ENCODE assay signal across 8 cellular contexts in the genomic region with DNA sequence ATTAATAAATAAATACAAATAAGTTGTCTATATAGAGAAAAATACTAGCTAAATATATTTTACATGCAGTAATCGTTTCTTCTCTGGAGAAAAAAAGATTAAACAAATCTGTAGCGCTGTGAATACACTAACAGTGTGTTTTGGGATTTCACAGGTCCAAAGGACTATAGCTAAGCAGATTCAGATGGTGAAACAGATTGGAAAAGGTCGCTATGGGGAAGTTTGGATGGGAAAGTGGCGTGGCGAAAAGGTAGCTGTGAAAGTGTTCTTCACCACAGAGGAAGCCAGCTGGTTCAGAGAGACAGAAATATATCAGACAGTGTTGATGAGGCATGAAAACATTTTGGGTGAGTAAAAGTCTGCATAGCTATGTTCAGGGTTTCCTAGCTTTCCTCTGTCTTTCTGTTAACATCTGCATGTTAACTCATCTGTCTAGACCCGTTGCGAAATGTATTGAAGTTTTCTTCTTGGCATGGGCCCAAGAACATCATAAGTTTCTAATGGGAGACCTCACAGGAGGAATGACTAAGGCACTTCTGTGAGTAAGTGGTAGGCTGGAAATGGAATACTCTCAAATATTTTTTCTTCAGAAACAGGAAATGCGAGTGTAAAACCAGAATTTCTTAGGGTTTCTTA.
DNase-seq lines count a peak whose midpoint lies in the region; ATAC-seq, FAIRE-seq and TF ChIP-seq lines count a peak whose summit lies in the region.

No MANE protein-coding gene starts in this region.

- TF ChIP-seq POLR2A in gastrocnemius medialis (IDR thresholded peaks at IDR 0.05) (no peak), sigmoid colon (IDR thresholded peaks at IDR 0.05) (no peak)

- 46 to 63% methylated on average over 8 of the region's 8 CpGs for WGBS in sigmoid colon, 2 donors

- in situ Hi-C loops in gastrocnemius medialis (cut with MboI; ENCODE audit: low sequenced_read_pairs in 4 of 4): no loop called here

- DNase-seq in GOT3 (lab: John Stamatoyannopoulos, UW): peak; percentile 3
- DNase-seq in RCC 7860 (ENCODE audit: low spot score): peak; percentile 94
- peak; percentile 100 for DNase-seq in fibroblast of the aortic adventitia (ENCODE audit: low read depth)
- peak; percentile 24 to 29 for DNase-seq in gastrocnemius medialis
- DNase-seq in sigmoid colon: no peak

- H3K27me3 ChIP-seq in gastrocnemius medialis: no peaks in the 10 kb centered on the region
- H3K27me3 ChIP-seq in sigmoid colon: no peaks in the 10 kb centered on the region

- peak; percentile 98 for FAIRE-seq in RCC 7860 (lab: Jason Lieb, UNC)

- no peak for TF ChIP-seq EP300 in sigmoid colon (IDR thresholded peaks at IDR 0.05)

- intact Hi-C loops in gastrocnemius medialis (cut with DNase I; ENCODE audit: low total_unique reads) (loop anchor here (10.0 kb wide), 1 partner anchor 505 kb away; no protein-coding TSS in a partner anchor), sigmoid colon (cut with DNase I) (loop anchor here (10.0 kb wide), 1 partner anchor 825 kb away; no protein-coding TSS in a partner anchor)

- H3K36me3 ChIP-seq in gastrocnemius medialis: no peaks in the 10 kb centered on the region
- no peaks in the 10 kb centered on the region for H3K36me3 ChIP-seq in sigmoid colon

- H3K9me3 ChIP-seq in gastrocnemius medialis (no peaks in the 10 kb centered on the region), sigmoid colon (peaks cover 0 to 2% (median 0%) of the 10 kb centered on the region in 4 donors)

- no peaks in the 10 kb centered on the region for H3K4me1 ChIP-seq in gastrocnemius medialis
- no peaks in the 10 kb centered on the region for H3K4me1 ChIP-seq in sigmoid colon

- TF ChIP-seq CTCF in fibroblast of the aortic adventitia (IDR thresholded peaks at IDR 0.05; ENCODE audit: insufficient read depth, low read length): no peak
- TF ChIP-seq CTCF in gastrocnemius medialis (IDR thresholded peaks at IDR 0.05 in 4 of 5, conservative IDR thresholded peaks at IDR 0.05 in 1 of 5): no peak
- no peak for TF ChIP-seq CTCF in sigmoid colon (IDR thresholded peaks at IDR 0.05)

- peak overlapping the region; percentile 43 for H3K4me3 ChIP-seq in fibroblast of the aortic adventitia (ENCODE audit: low read depth, low read length)
- no peak overlapping the region for H3K4me3 ChIP-seq in gastrocnemius medialis
- H3K4me3 ChIP-seq in sigmoid colon: no peak overlapping the region

- H3K27ac ChIP-seq in gastrocnemius medialis (peak overlapping the region in 2 of 4 donors; percentile 6 to 12), sigmoid colon (peak overlapping the region in 1 of 4 donors; percentile 17)

- ATAC-seq in gastrocnemius medialis: peak; percentile 75 to 86
- ATAC-seq in HG03442 (IDR thresholded peaks at IDR 0.05; ENCODE audit: unreplicated experiment): no peak
- no peak for ATAC-seq in GM21515 (IDR thresholded peaks at IDR 0.05; ENCODE audit: unreplicated experiment)
- ATAC-seq in HG03280 (IDR thresholded peaks at IDR 0.05; ENCODE audit: unreplicated experiment): no peak

Comparison
In these comparisons a context has a peak if more than half of its experiments do, and no peak if none do; other contexts are left out.
1. ATAC-seq: peak in gastrocnemius medialis (2 of 2); none in HG03442 (single experiment), GM21515 (single experiment) and HG03280 (single experiment).